ENCODE assay signal across 14 cellular contexts in the genomic region with DNA sequence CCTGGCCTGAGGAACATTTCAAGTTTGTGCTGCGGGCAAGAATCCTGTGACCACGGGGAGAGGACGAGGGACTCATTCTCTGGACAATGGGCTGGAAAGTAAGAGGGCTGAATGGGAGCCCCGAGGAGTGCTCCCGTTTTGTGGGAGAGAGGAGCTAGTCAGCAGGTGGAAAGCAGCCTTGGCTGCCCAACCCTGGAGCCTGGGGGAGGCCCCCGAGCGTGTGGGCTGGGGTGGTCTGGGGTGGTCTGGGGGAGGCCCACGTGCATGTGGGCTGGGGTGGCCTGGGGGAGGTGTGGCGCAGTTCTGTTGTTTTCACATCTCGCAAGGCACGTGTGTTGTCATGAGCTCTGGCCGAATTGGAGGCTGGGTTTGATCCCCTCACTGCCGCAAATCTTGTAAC.
"Had no signal": no experiment of that assay in that cellular context is flagged by ENCODE, and none has a peak within 500 bp of the region (broad histone marks: within the 10 kb centered on the region; RNA-seq: fewer than 3 reads in every experiment).

No MANE protein-coding gene starts in this region.

- H3K36me3 ChIP-seq: ovary had no signal

- H3K27ac Mint-ChIP-seq: activated B cell treated with CpG ODN at 0.5 μM for 24 hours; activated T-helper 2 cell treated with anti-CD3 and anti-CD28 coated beads, Interferon-gamma antibody, Interleukin-2, Interleukin-4, amounts not matched to agents 10 μg/mL and 5 μg/mL and 100 μg/mL, durations not matched to agents 14 hours and 24 hours and 36 hours had no signal

- H3K9me3 ChIP-seq: ovary, testis had no signal

- ATAC-seq: effector memory CD8-positive, alpha-beta T cell; stimulated activated naive CD8-positive, alpha-beta T cell treated with anti-CD3 and anti-CD28 coated beads, Interleukin-15, amount 100 ng/mL, for 72 hours had no signal

- H3K27ac ChIP-seq: ovary had no signal

- H3K27me3 ChIP-seq: ovary, testis had no signal

- H3K27me3 Mint-ChIP-seq: activated B cell treated with CpG ODN at 0.5 μM for 24 hours; activated CD4-positive, alpha-beta T cell treated with anti-CD3 and anti-CD28 coated beads, Interleukin-2, amount 10 ng/mL, durations not matched to agents 24 days and 14 days; effector memory CD8-positive, alpha-beta T cell; stimulated activated naive CD8-positive, alpha-beta T cell treated with anti-CD3 and anti-CD28 coated beads, Interleukin-15, amount 100 ng/mL, for 72 hours had no signal

- DNase-seq: activated B cell treated with CpG ODN at 0.5 μM for 24 hours; activated CD4-positive, alpha-beta T cell treated with anti-CD3 and anti-CD28 coated beads, Interleukin-2, amount 10 ng/mL, durations not matched to agents 24 days and 14 days; activated naive CD4-positive, alpha-beta T cell treated with anti-CD3 and anti-CD28 coated beads, Interleukin-2, amount 50 U/mL, for 16 hours; activated T-cell treated with anti-CD3 and anti-CD28 coated beads for 4 hours; caudate nucleus; effector memory CD8-positive, alpha-beta T cell; erythroblast; hypothalamus; stimulated activated CD4-positive, alpha-beta T cell treated with anti-CD3 and anti-CD28 coated beads, Interleukin-15, amount 100 ng/mL, for 24 hours; stimulated activated CD4-positive, alpha-beta T cell treated with anti-CD3 and anti-CD28 coated beads, Interleukin-4, amount 100 ng/mL, for 24 hours; stimulated activated naive CD8-positive, alpha-beta T cell treated with anti-CD3 and anti-CD28 coated beads, Interleukin-15, amount 100 ng/mL, for 72 hours; testis had no signal

- H3K9me3 Mint-ChIP-seq: activated B cell treated with CpG ODN at 0.5 μM for 24 hours; activated CD4-positive, alpha-beta T cell treated with anti-CD3 and anti-CD28 coated beads, Interleukin-2, amount 10 ng/mL, durations not matched to agents 24 days and 14 days; activated T-helper 2 cell treated with anti-CD3 and anti-CD28 coated beads, Interferon-gamma antibody, Interleukin-2, Interleukin-4, amounts not matched to agents 10 μg/mL and 5 μg/mL and 100 μg/mL, durations not matched to agents 14 hours and 24 hours and 36 hours; effector memory CD8-positive, alpha-beta T cell; stimulated activated naive CD8-positive, alpha-beta T cell treated with anti-CD3 and anti-CD28 coated beads, Interleukin-15, amount 100 ng/mL, for 72 hours had no signal

- H3K4me3 ChIP-seq: ovary, testis had no signal

- H3K4me3 Mint-ChIP-seq: effector memory CD8-positive, alpha-beta T cell had no signal
